ENCODE assay signal across 27 cellular contexts in the genomic region with DNA sequence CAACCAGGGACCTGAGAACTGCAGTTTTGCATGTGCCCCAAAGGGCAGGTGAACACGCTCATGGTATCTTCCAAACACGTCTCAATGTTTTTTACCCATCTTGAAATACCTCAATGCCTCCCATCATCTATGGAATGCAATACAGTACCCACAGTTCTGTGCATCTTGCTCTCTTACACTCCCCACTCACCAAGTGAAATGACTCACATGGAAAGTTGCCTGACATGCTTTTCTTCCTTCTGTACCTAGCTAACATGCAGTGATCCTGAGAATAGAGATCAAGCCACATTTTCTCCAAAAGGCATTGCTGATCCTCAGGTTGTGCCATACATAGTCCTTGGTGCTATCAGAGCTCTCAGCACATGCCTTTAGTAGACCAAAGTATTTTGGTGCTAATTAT.
"Had no signal": no experiment of that assay in that cellular context is flagged by ENCODE, and none has a peak within 500 bp of the region (broad histone marks: within the 10 kb centered on the region; RNA-seq: fewer than 3 reads in every experiment).

No MANE protein-coding gene starts in this region.

- DNase-seq: dermis blood vessel endothelial cell; effector memory CD4-positive, alpha-beta T cell; foreskin melanocyte; glutamatergic neuron; heart right ventricle; hippocampal formation; immature natural killer cell; islet precursor cell; mesendoderm; midbrain; naive thymus-derived CD4-positive, alpha-beta T cell; spleen; stimulated activated CD4-positive, alpha-beta T cell treated with anti-CD3 and anti-CD28 coated beads, Interleukin-15, amount 100 ng/mL, for 24 hours; stimulated activated CD4-positive, alpha-beta T cell treated with anti-CD3 and anti-CD28 coated beads, Interleukin-4, amount 100 ng/mL, for 1 hour; stimulated activated CD8-positive, alpha-beta memory T cell treated with anti-CD3 and anti-CD28 coated beads, Interleukin-4, amount 100 ng/mL, for 48 hours; stimulated activated naive CD4-positive, alpha-beta T cell; stomach; thyroid gland; trophoblast cell had no signal

- H3K27ac ChIP-seq: coronary artery, heart right ventricle, neural progenitor cell, parathyroid adenoma, right atrium auricular region, skin epidermis, spleen, stomach, thyroid gland had no signal

- H3K9me3 ChIP-seq: right atrium auricular region, stomach, thyroid gland had no signal

- H3K27me3 ChIP-seq: heart right ventricle, neural progenitor cell, right atrium auricular region, spleen, stomach, thyroid gland had no signal

- H3K9ac ChIP-seq: neural progenitor cell, parathyroid adenoma had no signal

- H2AFZ ChIP-seq: neural progenitor cell, parathyroid adenoma had no signal

- H3K4me1 ChIP-seq: heart right ventricle, neural progenitor cell, parathyroid adenoma, right atrium auricular region, spleen, stomach, thyroid gland had no signal

- H3K4me2 ChIP-seq: neural progenitor cell had no signal

- H3K36me3 ChIP-seq: heart right ventricle, neural progenitor cell, right atrium auricular region, spleen, stomach, thyroid gland had no signal

- ATAC-seq: heart right ventricle; left lobe of liver; naive thymus-derived CD4-positive, alpha-beta T cell had no signal

- FAIRE-seq: endothelial cell of umbilical vein had no signal

- H3K4me3 ChIP-seq: coronary artery, heart right ventricle, lung, neural progenitor cell, right atrium auricular region, skin epidermis, spleen, stomach, thyroid gland had no signal

- H3K79me2 ChIP-seq: parathyroid adenoma had no signal
